Comparison of ENCODE assay signal across 2 cellular contexts in genomic region chr22:41479671-41480396, GRCh38.
TF ChIP-seq lines count a peak whose summit lies in the region.

No MANE protein-coding gene starts in this region.

TF ChIP-seq in SK-N-SH, 30 proteins besides CTCF, POLR2A, EP300 and RAD21 (continued from another document):
- TF ChIP-seq ZBTB33 (IDR thresholded peaks at IDR 0.05; ENCODE audit: borderline replicate concordance, low read depth) = no peak

TF ChIP-seq in SK-N-SH treated with all-trans-retinoic acid at 6 μM for 48 hours, 23 proteins besides CTCF, POLR2A, EP300 and RAD21 (continued from another document):
- TF ChIP-seq TSHZ2 (CRISPR knock-in tag; IDR thresholded peaks at IDR 0.05) (no peak), ISL1 (CRISPR knock-in tag; IDR thresholded peaks at IDR 0.05) (no peak), GLIS3 (CRISPR knock-in tag; IDR thresholded peaks at IDR 0.05) (no peak)
TF ChIP-seq in SK-N-SH treated with all-trans-retinoic acid at 6 μM for 48 hours: peak in this region for 0.
